In genomic region chrX:53282313-53282712, GRCh38 we compare ENCODE assay signal across 18 cellular contexts. TPM values are rescaled to one million over a fixed set of nuclear protein-coding genes. Genes with fewer than 3 reads are reported as not detected.
DNase-seq lines count a peak whose midpoint lies in the region; ATAC-seq, FAIRE-seq and TF ChIP-seq lines count a peak whose summit lies in the region.
"Had no signal": no experiment of that assay in that cellular context is flagged by ENCODE, and none has a peak within 500 bp of the region (broad histone marks: within the 10 kb centered on the region; RNA-seq: fewer than 3 reads in every experiment).

No MANE protein-coding gene starts in this region.

- POLR2A ChIA-PET in HEK293 (lab: Yijun Ruan, JAX) = interaction anchor here (1.1 to 4.8 kb wide), 7 partner anchors 17 to 158 kb away, joined by 3 to 23 read pairs (median 6); partner anchors contain the start of genes KDM5C, RIBC1 and SMC1A

- ATAC-seq in left ventricle myocardium superior (no peak), HG02588 (IDR thresholded peaks at IDR 0.05; ENCODE audit: unreplicated experiment) (no peak), left colon (no peak)
- ATAC-seq: GM12878 had no signal

- H3K27me3 ChIP-seq in ascending aorta (no peaks in the 10 kb centered on the region), small intestine (ENCODE audit: control insufficient read depth in 2 of 2, insufficient read depth in 2 of 2, low read length in 2 of 2) (no peaks in the 10 kb centered on the region)
- H3K27me3 ChIP-seq: pancreas, upper lobe of right lung had no signal

- H3K9me3 ChIP-seq in HEK293 (ENCODE audit: control insufficient read depth, insufficient read depth, low read depth, low read length) = no peaks in the 10 kb centered on the region
- no peaks in the 10 kb centered on the region for H3K9me3 ChIP-seq in ascending aorta
- H3K9me3 ChIP-seq in small intestine (ENCODE audit: control insufficient read depth, low read depth) = no peaks in the 10 kb centered on the region
- H3K9me3 ChIP-seq: pancreas, upper lobe of right lung had no signal

- CTCF ChIA-PET in HEK293 (lab: Yijun Ruan, JAX) = interaction anchor here (0.6 to 9.2 kb wide), 20 partner anchors 9 to 1732 kb away, joined by 3 to 153 read pairs (median 6); partner anchors contain the start of gene KDM5C

- H3K36me3 ChIP-seq in HEK293 (ENCODE audit: control insufficient read depth in 2 of 2, insufficient read depth in 1 of 2, low read length in 2 of 2) (no peaks in the 10 kb centered on the region), ascending aorta (no peaks in the 10 kb centered on the region), small intestine (ENCODE audit: control insufficient read depth in 2 of 2, insufficient read depth in 2 of 2, low read length in 2 of 2) (no peaks in the 10 kb centered on the region)
- H3K36me3 ChIP-seq: pancreas, upper lobe of right lung had no signal

- H3K4me3 ChIP-seq in HEK293 (ENCODE audit: low read depth, low read length) (no peak overlapping the region), ascending aorta (no peak overlapping the region), small intestine (ENCODE audit: low read depth in 1 of 2, low read length in 2 of 2) (no peak overlapping the region)
- H3K4me3 ChIP-seq: GM12878 had no signal

- intact Hi-C loops in ascending aorta (cut with DNase I) (loop anchor here (5.0 kb wide), 1 partner anchor 50 kb away; no protein-coding TSS in a partner anchor), left ventricle myocardium superior (cut with micrococcal nuclease) (no loop called here), left colon (cut with DNase I, micrococcal nuclease) (no loop called here)

- FAIRE-seq in small intestine (lab: Jason Lieb, UNC) = no peak
- FAIRE-seq: GM12878, pancreas, TTC549 had no signal

- peaks cover 26% of the 10 kb centered on the region for H3K4me1 ChIP-seq in HEK293 (ENCODE audit: control insufficient read depth, insufficient read depth, low read length)
- H3K4me1 ChIP-seq in ascending aorta = peaks cover 3 to 11% of the 10 kb centered on the region in 2 donors
- H3K4me1 ChIP-seq in small intestine (ENCODE audit: control insufficient read depth in 2 of 2, insufficient read depth in 1 of 2, low read depth in 1 of 2, low read length in 1 of 2) = peaks cover 0 to 6% of the 10 kb centered on the region in 2 donors

- TF ChIP-seq CTCF in HEK293 (tag by site-specific recombination; IDR thresholded peaks at IDR 0.05) (no peak), ascending aorta (IDR thresholded peaks at IDR 0.05) (no peak)

- DNase-seq in ascending aorta (ENCODE audit: low spot score in 2 of 2) (peak in 1 of 2 donors; percentile 60), left ventricle myocardium superior (peak; percentile 45), small intestine (no peak), DMS53 treated with DMSO at 0.1 percent for 48 hours (lab: John Stamatoyannopoulos, UW; ENCODE audit: unreplicated experiment) (no peak), D341Med (ENCODE audit: low spot score) (no peak), left colon (no peak)
- DNase-seq: activated naive CD4-positive, alpha-beta T cell treated with Interleukin-2 at 50 U/mL for 16 hours; erythroblast; NCI-H1417 treated with DMSO at 0.1 percent for 48 hours; pancreas; SHP77; stimulated activated CD4-positive, alpha-beta T cell treated with anti-CD3 and anti-CD28 coated beads, Interleukin-15, amount 100 ng/mL, for 24 hours; upper lobe of right lung had no signal

- H3K27ac ChIP-seq in HEK293 (ENCODE audit: extremely low read depth, low read depth, low read length) (peak overlapping the region; percentile 25; the same call in 1 of the 2 replicates), ascending aorta (peak overlapping the region; percentile 11 to 79), small intestine (ENCODE audit: low read depth in 1 of 2, low read length in 1 of 2) (peak overlapping the region; percentile 73 to 74)

- 22 to 50% (median 29%) methylated on average over 2 to 4 of the region's 4 CpGs for WGBS in small intestine, 3 donors

TF ChIP-seq in HEK293, 187 proteins besides CTCF, POLR2A, EP300 and RAD21:
- TF ChIP-seq ZNF121 (tag by site-specific recombination; IDR thresholded peaks at IDR 0.05) (peak; percentile 77), ZNF335 (tag by site-specific recombination; conservative IDR thresholded peaks at IDR 0.05) (peak; percentile 87), KLF9 (tag by site-specific recombination; IDR thresholded peaks at IDR 0.05; ENCODE audit: low read depth) (no peak), YY1 (tag by site-specific recombination; IDR thresholded peaks at IDR 0.05) (no peak), ZNF140 (tag by site-specific recombination; IDR thresholded peaks at IDR 0.05) (no peak), ZIC2 (tag by site-specific recombination; IDR thresholded peaks at IDR 0.05) (peak; percentile 50; the same call in 1 of the 2 replicates), PBX3 (CRISPR knock-in tag; IDR thresholded peaks at IDR 0.05) (no peak), SCRT1 (tag by site-specific recombination; IDR thresholded peaks at IDR 0.05; ENCODE audit: borderline replicate concordance) (0 out of 2 replicates have a peak, but pooled peaks have one; percentile 35), OSR2 (tag by site-specific recombination; IDR thresholded peaks at IDR 0.05) (peak; percentile 52; the same call in 1 of the 2 replicates), BCL6B (tag by site-specific recombination; IDR thresholded peaks at IDR 0.05) (no peak), ZNF76 (tag by site-specific recombination; IDR thresholded peaks at IDR 0.05; ENCODE audit: borderline replicate concordance, low read depth) (no peak), ZBTB49 (tag by site-specific recombination; IDR thresholded peaks at IDR 0.05; ENCODE audit: low read depth) (no peak), ZNF157 (tag by site-specific recombination; IDR thresholded peaks at IDR 0.05) (no peak), ZNF155 (tag by site-specific recombination; IDR thresholded peaks at IDR 0.05) (no peak), KLF7 (tag by site-specific recombination; IDR thresholded peaks at IDR 0.05; ENCODE audit: borderline replicate concordance) (no peak), ZNF341 (tag by site-specific recombination; IDR thresholded peaks at IDR 0.05; ENCODE audit: low read depth) (peak; percentile 36), ZNF23 (tag by site-specific recombination; IDR thresholded peaks at IDR 0.05; ENCODE audit: borderline replicate concordance) (no peak), ZNF24 (tag by site-specific recombination; IDR thresholded peaks at IDR 0.05) (no peak), SALL2 (tag by site-specific recombination; IDR thresholded peaks at IDR 0.05; ENCODE audit: borderline replicate concordance) (no peak)

RNA-seq across cellular contexts. Expression of gene IQSEC2, which starts 0.9 kb away (rescaled TPM):
- total RNA-seq in ascending aorta (43.3 TPM), left ventricle myocardium superior (12.0 TPM), left colon (10 to 100 TPM; 32.1 to 32.9 TPM)
- polyA plus RNA-seq in small intestine = 10 to 100 TPM; 14.9 to 44.5 (median 32.7) TPM
- polyA plus RNA-seq: IgD-negative memory B cell had no signal

RNA-seq across cellular contexts. Expression of gene KDM5C, which starts 57.3 kb away (rescaled TPM):
- total RNA-seq in ascending aorta = 71.7 TPM
- 33.7 TPM for total RNA-seq in left ventricle myocardium superior
- 10 to 100 TPM; 22.6 to 27.2 (median 25.7) TPM for polyA plus RNA-seq in small intestine
- total RNA-seq in left colon = 100 to 1,000 TPM; 105 to 110 TPM
